ENCODE assay signal across 10 cellular contexts in the genomic region with DNA sequence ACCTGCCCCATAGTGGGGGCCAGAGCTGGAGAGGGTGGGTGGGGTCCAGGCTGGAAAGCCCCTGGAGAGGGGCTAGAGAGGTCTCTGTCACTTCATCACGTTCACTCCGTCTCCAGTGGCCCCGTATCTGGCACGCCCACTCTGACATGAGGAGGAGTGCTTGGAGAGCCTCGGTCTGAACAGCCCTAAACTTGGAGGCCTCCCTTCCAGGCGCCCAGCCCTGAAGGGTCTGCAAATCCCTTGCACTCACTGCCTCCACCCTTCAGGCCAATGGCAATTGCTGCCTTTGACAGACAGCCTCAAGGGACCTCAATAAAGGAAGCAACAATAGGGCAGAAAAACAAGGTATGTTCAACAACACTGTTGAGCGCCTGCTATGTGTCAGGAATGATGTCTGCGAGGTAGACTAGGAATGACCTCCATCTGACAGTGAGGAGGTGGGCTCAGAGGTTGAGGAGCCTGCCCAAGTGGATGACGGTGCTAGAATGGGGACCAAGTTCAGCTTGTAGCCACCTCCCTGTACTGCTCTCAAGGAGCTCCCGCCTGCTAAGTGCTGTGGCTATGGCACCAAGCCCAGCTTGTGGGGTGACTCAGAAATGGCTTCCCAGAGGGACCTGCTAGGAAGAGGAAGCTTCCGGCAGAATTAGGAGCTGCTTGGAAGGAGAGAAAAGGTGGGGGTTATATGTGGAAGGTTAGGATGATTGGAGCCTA. TPM values are rescaled to one million over a fixed set of nuclear protein-coding genes. Genes with fewer than 3 reads are reported as not detected.
DNase-seq lines count a peak whose midpoint lies in the region; ATAC-seq and TF ChIP-seq lines count a peak whose summit lies in the region.
"Had no signal": no experiment of that assay in that cellular context is flagged by ENCODE, and none has a peak within 500 bp of the region (broad histone marks: within the 10 kb centered on the region; RNA-seq: fewer than 3 reads in every experiment).

No MANE protein-coding gene starts in this region.

- H3K4me3 ChIP-seq in SJSA1, result no peak overlapping the region
- no peak overlapping the region for H3K4me3 ChIP-seq in left ventricle myocardium inferior

- peak; percentile 42 for DNase-seq in 8988T
- DNase-seq in H4 (ENCODE audit: low spot score), result peak; percentile 98
- peak; percentile 42 to 70 for DNase-seq in SJSA1 (ENCODE audit: low read depth in 1 of 2, low spot score in 2 of 2)
- peak; percentile 26 for DNase-seq in left ventricle myocardium inferior
- no peak for DNase-seq in immature natural killer cell
- no peak for DNase-seq in UCSD-AML1 (lab: John Stamatoyannopoulos, UW; ENCODE audit: unreplicated experiment)
- DNase-seq: activated CD4-positive, alpha-beta T cell treated with anti-CD3 and anti-CD28 coated beads for 36 hours had no signal

- no peaks in the 10 kb centered on the region for H3K9me3 Mint-ChIP-seq in immature natural killer cell

- intact Hi-C loops in left ventricle myocardium inferior (cut with micrococcal nuclease), result no loop called here

- no peak overlapping the region for H3K4me3 Mint-ChIP-seq in immature natural killer cell
- H3K4me3 Mint-ChIP-seq: activated CD4-positive, alpha-beta T cell treated with anti-CD3 and anti-CD28 coated beads for 36 hours had no signal

- H3K27me3 ChIP-seq in SJSA1 (replicated peaks) (peaks cover 41% of the 10 kb centered on the region), left ventricle myocardium inferior (ENCODE audit: low read depth) (peaks cover 87% of the 10 kb centered on the region)

- ATAC-seq in GM19023 (IDR thresholded peaks at IDR 0.05; ENCODE audit: unreplicated experiment) (no peak), HG03175 (IDR thresholded peaks at IDR 0.05; ENCODE audit: unreplicated experiment) (no peak)
- ATAC-seq: activated CD4-positive, alpha-beta T cell treated with anti-CD3 and anti-CD28 coated beads for 36 hours had no signal

- TF ChIP-seq CTCF in left ventricle myocardium inferior (IDR thresholded peaks at IDR 0.05; ENCODE audit: borderline replicate concordance), result no peak

- no peaks in the 10 kb centered on the region for H3K4me1 ChIP-seq in SJSA1 (replicated peaks)
- peaks cover 8% of the 10 kb centered on the region for H3K4me1 ChIP-seq in left ventricle myocardium inferior

- peaks cover 0 to 6% (median 6%) of the 10 kb centered on the region in 3 donors for H3K27me3 Mint-ChIP-seq in immature natural killer cell (ENCODE audit: low read depth in 3 of 3)

- no peaks in the 10 kb centered on the region for H3K9me3 ChIP-seq in SJSA1 (replicated peaks)
- H3K9me3 ChIP-seq in left ventricle myocardium inferior (replicated peaks), result no peaks in the 10 kb centered on the region

- H3K27ac Mint-ChIP-seq in immature natural killer cell, result peak overlapping the region in 1 of 6 donors; percentile 49
- H3K27ac Mint-ChIP-seq: activated CD4-positive, alpha-beta T cell treated with anti-CD3 and anti-CD28 coated beads for 36 hours had no signal

- no peak overlapping the region for H3K27ac ChIP-seq in SJSA1
- H3K27ac ChIP-seq in left ventricle myocardium inferior (replicated peaks), result no peak overlapping the region

- no peaks in the 10 kb centered on the region for H3K36me3 Mint-ChIP-seq in immature natural killer cell

- H3K36me3 ChIP-seq in SJSA1 (no peaks in the 10 kb centered on the region), left ventricle myocardium inferior (no peaks in the 10 kb centered on the region)

- H3K4me1 Mint-ChIP-seq in immature natural killer cell, result peaks cover 0 to 3% of the 10 kb centered on the region in 2 donors
- H3K4me1 Mint-ChIP-seq: activated CD4-positive, alpha-beta T cell treated with anti-CD3 and anti-CD28 coated beads for 36 hours had no signal

RNA-seq across cellular contexts. Expression of gene EPX, which starts 2.9 kb away (rescaled TPM):
- 0.08 TPM in 1 of 2 replicates, not detected in the other for total RNA-seq in H4 (2014; rRNA removed; shearing (Covaris generic))
- total RNA-seq in SJSA1 (2014; rRNA removed; shearing (Covaris generic)), result not detected in 2 replicates
- not detected for total RNA-seq in left ventricle myocardium inferior
- not detected for polyA plus RNA-seq in immature natural killer cell
- total RNA-seq: activated CD4-positive, alpha-beta T cell treated with anti-CD3 and anti-CD28 coated beads for 36 hours; dermis microvascular lymphatic vessel endothelial cell had no signal

RNA-seq across cellular contexts. Expression of gene OR4D2, which starts 22.8 kb away (rescaled TPM):
- total RNA-seq in H4 (2014; rRNA removed; shearing (Covaris generic)), result not detected in 2 replicates
- not detected in 2 replicates for total RNA-seq in SJSA1 (2014; rRNA removed; shearing (Covaris generic))
- total RNA-seq in left ventricle myocardium inferior, result not detected
- polyA plus RNA-seq in immature natural killer cell, result under 1 TPM in 1 of 3 donors, not detected in 2; 0.11 TPM
- total RNA-seq: activated CD4-positive, alpha-beta T cell treated with anti-CD3 and anti-CD28 coated beads for 36 hours; dermis microvascular lymphatic vessel endothelial cell had no signal

RNA-seq across cellular contexts. Expression of gene MKS1, which starts 29.5 kb away (rescaled TPM):
- 16.8 and 18.1 TPM in 2 replicates for total RNA-seq in H4 (2014; rRNA removed; shearing (Covaris generic))
- 6.5 and 15.9 TPM in 2 replicates for total RNA-seq in SJSA1 (2014; rRNA removed; shearing (Covaris generic))
- total RNA-seq in left ventricle myocardium inferior, result 10.8 TPM
- 1 to 10 TPM; 1.6 to 7.9 (median 6.4) TPM for polyA plus RNA-seq in immature natural killer cell

RNA-seq across cellular contexts. Expression of gene OR4D1, which starts 41.4 kb away (rescaled TPM):
- 0.02 TPM in 1 of 2 replicates, not detected in the other for total RNA-seq in H4 (2014; rRNA removed; shearing (Covaris generic))
- 0.03 TPM in 1 of 2 replicates, not detected in the other for total RNA-seq in SJSA1 (2014; rRNA removed; shearing (Covaris generic))
- not detected for total RNA-seq in left ventricle myocardium inferior
- 1 to 10 TPM; 1.4 to 2.3 (median 1.4) TPM for polyA plus RNA-seq in immature natural killer cell
- total RNA-seq: dermis microvascular lymphatic vessel endothelial cell had no signal

RNA-seq across cellular contexts. Expression of gene LPO, which starts 48.8 kb away (rescaled TPM):
- not detected in 2 replicates for total RNA-seq in H4 (2014; rRNA removed; shearing (Covaris generic))
- not detected in 2 replicates for total RNA-seq in SJSA1 (2014; rRNA removed; shearing (Covaris generic))
- total RNA-seq in left ventricle myocardium inferior, result not detected
- polyA plus RNA-seq in immature natural killer cell, result under 1 TPM in 2 of 3 donors, not detected in 1; 0.09 to 0.22 TPM
- total RNA-seq: dermis microvascular lymphatic vessel endothelial cell had no signal

Comparison
In these comparisons a context has a peak if more than half of its experiments do, and no peak if none do; other contexts are left out.
1. DNase-seq: peak in 8988T (single experiment), H4 (single experiment), SJSA1 (2 of 2) and left ventricle myocardium inferior (single experiment); none in immature natural killer cell (0 of 3) and UCSD-AML1 (single experiment).